Comparison of ENCODE assay signal across 13 cellular contexts in the genomic region with DNA sequence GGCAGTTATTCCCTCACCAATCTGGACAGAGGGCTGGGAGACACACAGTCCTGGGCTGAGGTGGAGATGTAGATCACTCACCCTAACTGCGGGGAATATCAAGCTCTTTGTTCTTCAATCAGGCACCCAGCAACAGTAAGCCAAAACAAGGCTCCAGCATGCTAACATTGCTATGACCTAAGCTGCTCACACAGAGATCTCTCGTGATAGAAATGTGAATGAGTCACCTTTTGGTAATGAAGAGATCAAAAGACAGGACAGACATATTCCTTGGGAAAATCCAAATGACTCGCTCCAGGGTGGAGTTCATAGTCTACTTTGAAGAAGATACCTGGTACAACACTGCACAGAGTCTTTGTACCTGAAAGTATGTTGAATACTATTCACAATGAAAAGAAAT.
DNase-seq lines count a peak whose midpoint lies in the region; ATAC-seq and TF ChIP-seq lines count a peak whose summit lies in the region.
"Had no signal": no experiment of that assay in that cellular context is flagged by ENCODE, and none has a peak within 500 bp of the region (broad histone marks: within the 10 kb centered on the region; RNA-seq: fewer than 3 reads in every experiment).

No MANE protein-coding gene starts in this region.

- 68 to 69% methylated on average over 3 of the region's 3 CpGs for WGBS in heart right ventricle, 2 donors

- intact Hi-C loops in heart right ventricle (cut with DNase I) = no loop called here
- intact Hi-C loops in left ventricle myocardium inferior (cut with micrococcal nuclease) = no loop called here
- intact Hi-C loops in ascending aorta (cut with DNase I) = no loop called here

- H3K36me3 ChIP-seq in heart right ventricle = no peaks in the 10 kb centered on the region
- no peaks in the 10 kb centered on the region for H3K36me3 ChIP-seq in left ventricle myocardium inferior
- no peaks in the 10 kb centered on the region for H3K36me3 ChIP-seq in ascending aorta
- H3K36me3 ChIP-seq: neural progenitor cell had no signal

- peaks cover 0 to 8% (median 0%) of the 10 kb centered on the region in 9 donors for H3K4me1 ChIP-seq in heart right ventricle
- peaks cover 3% of the 10 kb centered on the region for H3K4me1 ChIP-seq in left ventricle myocardium inferior
- H3K4me1 ChIP-seq in ascending aorta = no peaks in the 10 kb centered on the region

- TF ChIP-seq CTCF in heart right ventricle (IDR thresholded peaks at IDR 0.05) (no peak), left ventricle myocardium inferior (IDR thresholded peaks at IDR 0.05; ENCODE audit: borderline replicate concordance) (no peak), fibroblast of the aortic adventitia (IDR thresholded peaks at IDR 0.05; ENCODE audit: insufficient read depth, low read length) (no peak), ascending aorta (IDR thresholded peaks at IDR 0.05) (no peak)

- no peak overlapping the region for H3K27ac ChIP-seq in heart right ventricle
- no peak overlapping the region for H3K27ac ChIP-seq in left ventricle myocardium inferior (replicated peaks)
- no peak overlapping the region for H3K27ac ChIP-seq in ascending aorta
- no peak overlapping the region for H3K27ac ChIP-seq in substantia nigra (ENCODE audit: low read depth, low read length, poor library complexity, severe bottlenecking)
- H3K27ac ChIP-seq: coronary artery, neural progenitor cell, VCaP had no signal

- no peaks in the 10 kb centered on the region for H3K27me3 ChIP-seq in heart right ventricle
- H3K27me3 ChIP-seq in left ventricle myocardium inferior (ENCODE audit: low read depth) = no peaks in the 10 kb centered on the region
- no peaks in the 10 kb centered on the region for H3K27me3 ChIP-seq in ascending aorta
- H3K27me3 ChIP-seq: neural progenitor cell had no signal

- H3K4me3 ChIP-seq in heart right ventricle (no peak overlapping the region), left ventricle myocardium inferior (no peak overlapping the region), fibroblast of the aortic adventitia (ENCODE audit: low read depth, low read length) (no peak overlapping the region), ascending aorta (no peak overlapping the region)
- H3K4me3 ChIP-seq: coronary artery, neural progenitor cell had no signal

- ATAC-seq in heart right ventricle (peak in 5 of 8 donors; percentile 18 to 44 (median 28)), HG03045 (IDR thresholded peaks at IDR 0.05; ENCODE audit: unreplicated experiment) (no peak)

- no peak for DNase-seq in heart right ventricle
- DNase-seq in left ventricle myocardium inferior = no peak
- peak; percentile 98 for DNase-seq in SW480 (ENCODE audit: low spot score)
- peak; percentile 35 for DNase-seq in fibroblast of the aortic adventitia (ENCODE audit: low read depth)
- DNase-seq in ascending aorta (ENCODE audit: low spot score in 2 of 2) = no peak
- no peak for DNase-seq in NCI-H345 (lab: John Stamatoyannopoulos, UW)
- DNase-seq in substantia nigra (lab: John Stamatoyannopoulos, UW) = no peak
- DNase-seq: activated T-cell treated with anti-CD3 and anti-CD28 coated beads, Interleukin-2, amount 50 U/mL, for 48 hours; NCI-H146 had no signal

- no peaks in the 10 kb centered on the region for H3K9me3 ChIP-seq in heart right ventricle
- H3K9me3 ChIP-seq in left ventricle myocardium inferior (replicated peaks) = no peaks in the 10 kb centered on the region
- H3K9me3 ChIP-seq in ascending aorta = no peaks in the 10 kb centered on the region

Comparison
In these comparisons a context has a peak if more than half of its experiments do, and no peak if none do; other contexts are left out.
1. DNase-seq: peak in SW480 (single experiment) and fibroblast of the aortic adventitia (single experiment); none in heart right ventricle (0 of 2), left ventricle myocardium inferior (single experiment), ascending aorta (0 of 2), NCI-H345 (single experiment) and substantia nigra (0 of 49).